ENCODE assay signal across 1 cellular context in genomic region chr10:52992569-52992968, GRCh38.
TF ChIP-seq lines count a peak whose summit lies in the region.

No MANE protein-coding gene starts in this region.

TF ChIP-seq in GM23338, 12 proteins besides CTCF, POLR2A, EP300 and RAD21 (continued from another document):
- no peak for TF ChIP-seq REST (IDR thresholded peaks at IDR 0.05; ENCODE audit: unreplicated experiment)
- no peak for TF ChIP-seq JUNB (IDR thresholded peaks at IDR 0.05; ENCODE audit: unreplicated experiment)
- no peak for TF ChIP-seq NANOG (IDR thresholded peaks at IDR 0.05; ENCODE audit: borderline replicate concordance)
- TF ChIP-seq STAT1 (IDR thresholded peaks at IDR 0.05; ENCODE audit: unreplicated experiment), result no peak
- TF ChIP-seq ETS1 (IDR thresholded peaks at IDR 0.05), result no peak
- no peak for TF ChIP-seq CREB1 (CRISPR knock-in tag; IDR thresholded peaks at IDR 0.05; ENCODE audit: low read depth)
- no peak for TF ChIP-seq EZH2phosphoT487 (IDR thresholded peaks at IDR 0.05; ENCODE audit: unreplicated experiment)
- TF ChIP-seq ZNF462 (CRISPR knock-in tag; IDR thresholded peaks at IDR 0.05), result no peak
- no peak for TF ChIP-seq ZNF331 (CRISPR knock-in tag; IDR thresholded peaks at IDR 0.05; ENCODE audit: low read depth)
TF ChIP-seq in GM23338: peak in this region for 0.
